ENCODE assay signal across 8 cellular contexts in genomic region chr14:93332032-93332852, GRCh38.
A peak's percentile ranks its signal among the peaks of the same experiment; 100 is the strongest.
DNase-seq lines count a peak whose midpoint lies in the region; ATAC-seq and TF ChIP-seq lines count a peak whose summit lies in the region.

No MANE protein-coding gene starts in this region.

- peaks cover 24% of the 10 kb centered on the region for H3K4me1 ChIP-seq in HUES6 (ENCODE audit: control insufficient read depth, insufficient read depth, low read length)
- H3K4me1 ChIP-seq in effector memory CD4-positive, alpha-beta T cell (ENCODE audit: control insufficient read depth, insufficient read depth, low read length, poor library complexity, severe bottlenecking), result peaks cover 3% of the 10 kb centered on the region

- peak; percentile 77 for DNase-seq in GM10248 (ENCODE audit: extremely low spot score)
- peak; percentile 77 for DNase-seq in UCSD-AML1 (lab: John Stamatoyannopoulos, UW; ENCODE audit: unreplicated experiment)
- DNase-seq in effector memory CD4-positive, alpha-beta T cell, result peak in 1 of 3 donors; percentile 1
- DNase-seq in medulla oblongata (ENCODE audit: extremely low spot score), result peak; percentile 41
- DNase-seq in stimulated activated CD8-positive, alpha-beta memory T cell treated with anti-CD3 and anti-CD28 coated beads, Interleukin-4, amount 100 ng/mL, for 24 hours (ENCODE audit: low read depth), result peak; percentile 30
- no peak for DNase-seq in 8988T

- POLR2A ChIA-PET in GM10248 (lab: Yijun Ruan, JAX), result no interaction called here

- H3K9ac ChIP-seq in HUES6 (ENCODE audit: low read length), result peak overlapping the region; percentile 89

- TF ChIP-seq CTCF in GM10248 (IDR thresholded peaks at IDR 0.05; ENCODE audit: control extremely low read depth, extremely low read depth, low read depth, missing control alignments), result no peak

- H3K9me3 ChIP-seq in HUES6 (ENCODE audit: control insufficient read depth, insufficient read depth, low read depth, low read length), result peaks cover 7% of the 10 kb centered on the region; the same call in 1 of the 2 replicates
- no peaks in the 10 kb centered on the region for H3K9me3 ChIP-seq in effector memory CD4-positive, alpha-beta T cell (ENCODE audit: control insufficient read depth, low read length)

- ATAC-seq in GM21515 (IDR thresholded peaks at IDR 0.05; ENCODE audit: unreplicated experiment), result peak; percentile 57

- H3K27me3 ChIP-seq in HUES6 (ENCODE audit: control insufficient read depth, insufficient read depth, low read length), result no peaks in the 10 kb centered on the region
- H3K27me3 ChIP-seq in effector memory CD4-positive, alpha-beta T cell (replicated peaks; ENCODE audit: control insufficient read depth, insufficient read depth, low read length, poor library complexity, severe bottlenecking), result no peaks in the 10 kb centered on the region

- peak overlapping the region; percentile 85; the same call in 1 of the 2 replicates for H3K27ac ChIP-seq in HUES6 (ENCODE audit: low read depth, low read length)
- H3K27ac ChIP-seq in effector memory CD4-positive, alpha-beta T cell (ENCODE audit: insufficient read depth, low read length, poor library complexity, severe bottlenecking), result peak overlapping the region; percentile 82

- CTCF ChIA-PET in GM10248 (lab: Yijun Ruan, JAX), result interaction anchor here (1.0 to 2.3 kb wide), 5 partner anchors 10 to 125 kb away, joined by 3 to 10 read pairs (median 4); no protein-coding TSS in a partner anchor

- H3K4me3 ChIP-seq in HUES6 (ENCODE audit: low read depth, low read length), result peak overlapping the region; percentile 95
- peak overlapping the region; percentile 82 for H3K4me3 ChIP-seq in effector memory CD4-positive, alpha-beta T cell (ENCODE audit: insufficient read depth, low read depth, low read length, poor library complexity, severe bottlenecking)

- no peaks in the 10 kb centered on the region for H3K36me3 ChIP-seq in HUES6 (ENCODE audit: control insufficient read depth, insufficient read depth, low read length)
- no peaks in the 10 kb centered on the region for H3K36me3 ChIP-seq in effector memory CD4-positive, alpha-beta T cell (ENCODE audit: control insufficient read depth, insufficient read depth, low read length)
